7 cellular contexts compared by ENCODE assay signal in the genomic region with DNA sequence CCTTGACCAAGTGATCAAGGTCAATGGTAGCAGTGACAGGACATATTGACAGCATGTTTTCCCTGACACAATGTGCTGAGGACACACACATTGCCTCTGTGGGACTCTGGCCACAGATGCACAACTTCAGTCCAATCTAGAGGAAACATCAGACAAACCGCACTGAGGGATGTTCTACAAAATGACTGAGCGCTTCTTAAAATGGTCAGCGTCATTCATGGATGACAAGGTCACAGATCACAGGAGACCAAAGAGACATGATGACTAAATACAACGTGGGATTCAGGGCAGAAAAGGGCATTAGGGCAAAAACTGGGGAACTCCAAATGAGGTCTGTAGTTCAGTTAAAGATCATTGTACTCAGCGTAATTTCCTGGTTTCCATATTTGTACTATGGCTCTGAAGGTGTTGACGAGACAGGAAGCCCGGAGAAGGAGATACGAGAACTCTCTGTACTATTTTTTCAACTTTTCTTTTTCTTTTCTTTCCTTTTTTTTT. TPM values are rescaled to one million over a fixed set of nuclear protein-coding genes. Genes with fewer than 3 reads are reported as not detected.
DNase-seq lines count a peak whose midpoint lies in the region; ATAC-seq and TF ChIP-seq lines count a peak whose summit lies in the region.

No MANE protein-coding gene starts in this region.

- peaks cover 0 to 31% (median 22%) of the 10 kb centered on the region in 4 donors for H3K4me1 ChIP-seq in stomach
- peaks cover 0 to 7% of the 10 kb centered on the region in 2 donors for H3K4me1 ChIP-seq in gastrocnemius medialis

- no peak for TF ChIP-seq EP300 in stomach (IDR thresholded peaks at IDR 0.05)

- DNase-seq in activated T-helper 2 cell treated with anti-CD3 and anti-CD28 coated beads, Interferon-gamma antibody, Interleukin-2, Interleukin-4, amounts not matched to agents 10 μg/mL and 5 μg/mL and 100 μg/mL, durations not matched to agents 14 hours and 24 hours and 36 hours (ENCODE audit: low spot score): peak; percentile 70
- no peak for DNase-seq in stomach
- DNase-seq in NCI-H1436 (lab: John Stamatoyannopoulos, UW): no peak
- DNase-seq in CD14-positive monocyte (ENCODE audit: low spot score): no peak
- no peak for DNase-seq in gastrocnemius medialis

- H3K36me3 ChIP-seq in stomach: no peaks in the 10 kb centered on the region
- no peaks in the 10 kb centered on the region for H3K36me3 ChIP-seq in gastrocnemius medialis

- H3K4me1 Mint-ChIP-seq in activated T-helper 2 cell treated with anti-CD3 and anti-CD28 coated beads, Interferon-gamma antibody, Interleukin-2, Interleukin-4, amounts not matched to agents 10 μg/mL and 5 μg/mL and 100 μg/mL, durations not matched to agents 14 hours and 24 hours and 36 hours (ENCODE audit: low read depth): peaks cover 59% of the 10 kb centered on the region
- H3K4me1 Mint-ChIP-seq in CD14-positive monocyte: peaks cover 11% of the 10 kb centered on the region

- H3K27me3 ChIP-seq in stomach (no peaks in the 10 kb centered on the region), gastrocnemius medialis (no peaks in the 10 kb centered on the region)

- in situ Hi-C loops in gastrocnemius medialis (cut with MboI; ENCODE audit: low sequenced_read_pairs in 4 of 4): no loop called here

- intact Hi-C loops in activated T-helper 2 cell treated with anti-CD3 and anti-CD28 coated beads, Interferon-gamma antibody, Interleukin-2, Interleukin-4, amounts not matched to agents 10 μg/mL and 5 μg/mL and 100 μg/mL, durations not matched to agents 14 hours and 24 hours and 36 hours (cut with micrococcal nuclease): loop anchor here (1.0 to 5.0 kb wide), 5 partner anchors 9 to 211 kb away; partner anchors contain the start of genes ATP13A1, GMIP and PBX4
- intact Hi-C loops in stomach (cut with DNase I; ENCODE audit: low total_unique reads) (no loop called here), CD14-positive monocyte (cut with micrococcal nuclease) (no loop called here), gastrocnemius medialis (cut with DNase I; ENCODE audit: low total_unique reads) (no loop called here)

- H3K27ac Mint-ChIP-seq in activated T-helper 2 cell treated with anti-CD3 and anti-CD28 coated beads, Interferon-gamma antibody, Interleukin-2, Interleukin-4, amounts not matched to agents 10 μg/mL and 5 μg/mL and 100 μg/mL, durations not matched to agents 14 hours and 24 hours and 36 hours: peak overlapping the region; percentile 99
- H3K27ac Mint-ChIP-seq in CD14-positive monocyte: peak overlapping the region in 1 of 7 donors; percentile 77

- H3K27ac ChIP-seq in stomach (peak overlapping the region in 4 of 5 donors; percentile 24 to 72 (median 60)), gastrocnemius medialis (no peak overlapping the region)

- H3K9me3 ChIP-seq in stomach (no peaks in the 10 kb centered on the region), gastrocnemius medialis (no peaks in the 10 kb centered on the region)

- no peak for TF ChIP-seq CTCF in stomach (IDR thresholded peaks at IDR 0.05)
- no peak for TF ChIP-seq CTCF in CD14-positive monocyte (IDR thresholded peaks at IDR 0.05)
- TF ChIP-seq CTCF in gastrocnemius medialis (IDR thresholded peaks at IDR 0.05 in 4 of 5, conservative IDR thresholded peaks at IDR 0.05 in 1 of 5): no peak

- no peak overlapping the region for H3K4me3 ChIP-seq in stomach
- H3K4me3 ChIP-seq in gastrocnemius medialis: no peak overlapping the region

- peak overlapping the region; percentile 73 for H3K4me3 Mint-ChIP-seq in activated T-helper 2 cell treated with anti-CD3 and anti-CD28 coated beads, Interferon-gamma antibody, Interleukin-2, Interleukin-4, amounts not matched to agents 10 μg/mL and 5 μg/mL and 100 μg/mL, durations not matched to agents 14 hours and 24 hours and 36 hours (ENCODE audit: low read depth)
- peak overlapping the region in 1 of 2 donors; percentile 18 for H3K4me3 Mint-ChIP-seq in CD14-positive monocyte

- peaks cover 4% of the 10 kb centered on the region for H3K9me3 Mint-ChIP-seq in activated T-helper 2 cell treated with anti-CD3 and anti-CD28 coated beads, Interferon-gamma antibody, Interleukin-2, Interleukin-4, amounts not matched to agents 10 μg/mL and 5 μg/mL and 100 μg/mL, durations not matched to agents 14 hours and 24 hours and 36 hours
- H3K9me3 Mint-ChIP-seq in CD14-positive monocyte: peaks cover 0 to 4% (median 0%) of the 10 kb centered on the region in 7 donors

- no peaks in the 10 kb centered on the region for H3K27me3 Mint-ChIP-seq in activated T-helper 2 cell treated with anti-CD3 and anti-CD28 coated beads, Interferon-gamma antibody, Interleukin-2, Interleukin-4, amounts not matched to agents 10 μg/mL and 5 μg/mL and 100 μg/mL, durations not matched to agents 14 hours and 24 hours and 36 hours (ENCODE audit: low read depth)
- no peaks in the 10 kb centered on the region for H3K27me3 Mint-ChIP-seq in CD14-positive monocyte (ENCODE audit: low read depth in 3 of 3)

- H3K36me3 Mint-ChIP-seq in activated T-helper 2 cell treated with anti-CD3 and anti-CD28 coated beads, Interferon-gamma antibody, Interleukin-2, Interleukin-4, amounts not matched to agents 10 μg/mL and 5 μg/mL and 100 μg/mL, durations not matched to agents 14 hours and 24 hours and 36 hours (ENCODE audit: low read depth): peaks cover 49% of the 10 kb centered on the region
- no peaks in the 10 kb centered on the region for H3K36me3 Mint-ChIP-seq in CD14-positive monocyte

- 68 to 80% (median 80%) methylated on average over 8 of the region's 8 CpGs for WGBS in stomach, 5 donors

- peak; percentile 34 for ATAC-seq in GM19468 (IDR thresholded peaks at IDR 0.05; ENCODE audit: extremely low read depth, unreplicated experiment)
- peak; percentile 50 for ATAC-seq in HG03520 (IDR thresholded peaks at IDR 0.05; ENCODE audit: unreplicated experiment)
- no peak for ATAC-seq in gastrocnemius medialis

- TF ChIP-seq POLR2A in stomach (IDR thresholded peaks at IDR 0.05): no peak
- no peak for TF ChIP-seq POLR2A in gastrocnemius medialis (IDR thresholded peaks at IDR 0.05)

RNA-seq across cellular contexts. Expression of gene PBX4, which starts 20.6 kb away (rescaled TPM):
- 23.4 and 24.8 TPM in 2 replicates for total RNA-seq in activated T-helper 2 cell treated with anti-CD3 and anti-CD28 coated beads, Interferon-gamma antibody, Interleukin-2, Interleukin-4, amounts not matched to agents 10 μg/mL and 5 μg/mL and 100 μg/mL, durations not matched to agents 14 hours and 24 hours and 36 hours
- total RNA-seq in stomach: 10 to 100 TPM in 2 of 5 donors, 1 to 10 TPM in 2, not detected in 1; 2.0 to 60.7 (median 17.5) TPM
- 1 to 10 TPM; 2.9 to 4.9 (median 2.9) TPM for polyA plus RNA-seq in stomach
- polyA plus RNA-seq in CD14-positive monocyte: not detected
- not detected for total RNA-seq in gastrocnemius medialis

RNA-seq across cellular contexts. Expression of gene LPAR2, which starts 30.2 kb away (rescaled TPM):
- 28.9 and 29.8 TPM in 2 replicates for total RNA-seq in activated T-helper 2 cell treated with anti-CD3 and anti-CD28 coated beads, Interferon-gamma antibody, Interleukin-2, Interleukin-4, amounts not matched to agents 10 μg/mL and 5 μg/mL and 100 μg/mL, durations not matched to agents 14 hours and 24 hours and 36 hours
- total RNA-seq in stomach (100 to 1,000 TPM in 1 of 5 donors, 10 to 100 TPM in 2, 1 to 10 TPM in 2; 4.1 to 156 (median 25.9) TPM), gastrocnemius medialis (1 to 10 TPM in 1 of 4 donors, under 1 TPM in 2, not detected in 1; 0.15 to 1.3 (median 0.27) TPM)
- polyA plus RNA-seq in stomach (10 to 100 TPM; 14.4 to 23.0 (median 15.0) TPM), CD14-positive monocyte (1 to 10 TPM; 1.9 to 2.2 TPM)

RNA-seq across cellular contexts. Expression of gene GMIP, which starts 45.6 kb away (rescaled TPM):
- total RNA-seq in activated T-helper 2 cell treated with anti-CD3 and anti-CD28 coated beads, Interferon-gamma antibody, Interleukin-2, Interleukin-4, amounts not matched to agents 10 μg/mL and 5 μg/mL and 100 μg/mL, durations not matched to agents 14 hours and 24 hours and 36 hours: 66.0 and 67.5 TPM in 2 replicates
- total RNA-seq in stomach: 10 to 100 TPM in 4 of 5 donors, 1 to 10 TPM in 1; 5.3 to 96.2 (median 35.0) TPM
- polyA plus RNA-seq in stomach: 10 to 100 TPM in 2 of 3 donors, 1 to 10 TPM in 1; 5.2 to 11.9 (median 10.3) TPM
- 10 to 100 TPM; 41.4 to 75.1 TPM for polyA plus RNA-seq in CD14-positive monocyte
- total RNA-seq in gastrocnemius medialis: 1 to 10 TPM in 3 of 4 donors, not detected in 1; 1.2 to 2.6 (median 1.6) TPM

RNA-seq across cellular contexts. Expression of gene CILP2, which starts 59.8 kb away (rescaled TPM):
- 0.14 and 0.21 TPM in 2 replicates for total RNA-seq in activated T-helper 2 cell treated with anti-CD3 and anti-CD28 coated beads, Interferon-gamma antibody, Interleukin-2, Interleukin-4, amounts not matched to agents 10 μg/mL and 5 μg/mL and 100 μg/mL, durations not matched to agents 14 hours and 24 hours and 36 hours
- total RNA-seq in stomach: 1 to 10 TPM in 1 of 5 donors, under 1 TPM in 2, not detected in 2; under 0.01 to 1.4 (median 0.73) TPM
- polyA plus RNA-seq in stomach: under 1 TPM in 1 of 3 donors, not detected in 2; 0.05 TPM
- not detected for polyA plus RNA-seq in CD14-positive monocyte
- total RNA-seq in gastrocnemius medialis: 1 to 10 TPM in 1 of 4 donors, not detected in 3; 3.2 TPM

Comparison
In these comparisons a context has a peak if more than half of its experiments do, and no peak if none do; other contexts are left out.
1. ATAC-seq: peak in GM19468 (single experiment) and HG03520 (single experiment); none in gastrocnemius medialis (0 of 2).
2. H3K27ac ChIP-seq: peak in stomach (4 of 5); none in gastrocnemius medialis (0 of 4).